ENCODE assay signal across 8 cellular contexts in genomic region chr16:57245472-57246113, GRCh38. TPM values are rescaled to one million over a fixed set of nuclear protein-coding genes. Genes with fewer than 3 reads are reported as not detected.
A peak's percentile ranks its signal among the peaks of the same experiment; 100 is the strongest.
DNase-seq lines count a peak whose midpoint lies in the region; ATAC-seq and TF ChIP-seq lines count a peak whose summit lies in the region.

No MANE protein-coding gene starts in this region.

- peaks cover 25 to 32% (median 26%) of the 10 kb centered on the region in 3 donors for H3K4me1 Mint-ChIP-seq in IgD-negative memory B cell
- H3K4me1 Mint-ChIP-seq in activated naive CD8-positive, alpha-beta T cell treated with anti-CD3 and anti-CD28 coated beads, Interleukin-2, amount 10 ng/mL, durations not matched to agents 7 days and 5 days, result peaks cover 16% of the 10 kb centered on the region

- H3K27ac ChIP-seq in gastrocnemius medialis, result peak overlapping the region; percentile 91 to 99 (median 94)

- no peak for TF ChIP-seq POLR2A in gastrocnemius medialis (IDR thresholded peaks at IDR 0.05)

- peak overlapping the region; percentile 92 to 98 (median 94) for H3K4me3 Mint-ChIP-seq in IgD-negative memory B cell
- H3K4me3 Mint-ChIP-seq in activated naive CD8-positive, alpha-beta T cell treated with anti-CD3 and anti-CD28 coated beads, Interleukin-2, amount 10 ng/mL, durations not matched to agents 7 days and 5 days, result peak overlapping the region; percentile 93

- intact Hi-C loops in gastrocnemius medialis (cut with DNase I; ENCODE audit: low total_unique reads), result loop anchor here (1.0 to 10.0 kb wide), 3 partner anchors 55 to 151 kb away; partner anchors contain the start of genes CPNE2, PSME3IP1 and RSPRY1

- H3K27me3 ChIP-seq in BJ (ENCODE audit: control insufficient read depth, insufficient read depth, low read length), result no peaks in the 10 kb centered on the region
- H3K27me3 ChIP-seq in gastrocnemius medialis, result no peaks in the 10 kb centered on the region

- H3K36me3 Mint-ChIP-seq in IgD-negative memory B cell, result no peaks in the 10 kb centered on the region
- peaks cover 11% of the 10 kb centered on the region for H3K36me3 Mint-ChIP-seq in activated naive CD8-positive, alpha-beta T cell treated with anti-CD3 and anti-CD28 coated beads, Interleukin-2, amount 10 ng/mL, durations not matched to agents 7 days and 5 days

- H3K9me3 ChIP-seq in gastrocnemius medialis, result no peaks in the 10 kb centered on the region

- TF ChIP-seq CTCF in BJ (IDR thresholded peaks at IDR 0.05; ENCODE audit: insufficient read depth, low read depth, low read length) (no peak), gastrocnemius medialis (IDR thresholded peaks at IDR 0.05 in 4 of 5, conservative IDR thresholded peaks at IDR 0.05 in 1 of 5) (no peak)

- ATAC-seq in activated naive CD8-positive, alpha-beta T cell treated with anti-CD3 and anti-CD28 coated beads, Interleukin-2, amount 10 ng/mL, durations not matched to agents 7 days and 5 days (ENCODE audit: low read depth), result peak; percentile 34
- peak; percentile 49 to 54 for ATAC-seq in gastrocnemius medialis

- H3K27me3 Mint-ChIP-seq in IgD-negative memory B cell, result no peaks in the 10 kb centered on the region
- H3K27me3 Mint-ChIP-seq in activated naive CD8-positive, alpha-beta T cell treated with anti-CD3 and anti-CD28 coated beads, Interleukin-2, amount 10 ng/mL, durations not matched to agents 7 days and 5 days, result no peaks in the 10 kb centered on the region

- H3K4me3 ChIP-seq in BJ (ENCODE audit: low read depth, low read length), result peak overlapping the region; percentile 84
- peak overlapping the region; percentile 75 to 97 (median 87) for H3K4me3 ChIP-seq in gastrocnemius medialis

- peaks cover 8 to 12% of the 10 kb centered on the region in 2 donors for H3K4me1 ChIP-seq in gastrocnemius medialis

- DNase-seq in BJ (ENCODE audit: low read depth) (no peak), GM19238 (ENCODE audit: insufficient read length, low spot score) (peak; percentile 35), hepatic stellate cell (ENCODE audit: low spot score) (peak; percentile 45), gastrocnemius medialis (peak in 1 of 2 donors; percentile 41), AML-193 (lab: John Stamatoyannopoulos, UW) (no peak), NCI-H2227 (lab: John Stamatoyannopoulos, UW; ENCODE audit: unreplicated experiment) (no peak)
- no peak for DNase-seq in activated naive CD8-positive, alpha-beta T cell treated with anti-CD3 and anti-CD28 coated beads, Interleukin-2, amount 10 ng/mL, durations not matched to agents 7 days and 5 days

- in situ Hi-C loops in gastrocnemius medialis (cut with MboI; ENCODE audit: low sequenced_read_pairs in 4 of 4), result no loop called here

- H3K36me3 ChIP-seq in BJ (ENCODE audit: control insufficient read depth, insufficient read depth, low read length), result peaks cover 11% of the 10 kb centered on the region
- peaks cover 0 to 43% of the 10 kb centered on the region in 2 donors for H3K36me3 ChIP-seq in gastrocnemius medialis

- H3K9me3 Mint-ChIP-seq in IgD-negative memory B cell, result no peaks in the 10 kb centered on the region
- H3K9me3 Mint-ChIP-seq in activated naive CD8-positive, alpha-beta T cell treated with anti-CD3 and anti-CD28 coated beads, Interleukin-2, amount 10 ng/mL, durations not matched to agents 7 days and 5 days, result no peaks in the 10 kb centered on the region

- POLR2A ChIA-PET in BJ (lab: Charles Lee), result interaction anchor here (0.6 to 1.0 kb wide), 3 partner anchors 7 to 201 kb away, joined by 3 to 4 read pairs (median 3); partner anchors contain the start of genes CIAPIN1 and COQ9
- POLR2A ChIA-PET in activated naive CD8-positive, alpha-beta T cell treated with anti-CD3 and anti-CD28 coated beads, Interleukin-2, amount 10 ng/mL, durations not matched to agents 7 days and 5 days (lab: Charles Lee), result interaction anchor here (0.6 to 1.6 kb wide), 10 partner anchors 10 to 236 kb away, joined by 3 to 8 read pairs (median 3); partner anchors contain the start of genes CPNE2 and PSME3IP1

- peak overlapping the region; percentile 75 to 99 (median 88) for H3K27ac Mint-ChIP-seq in IgD-negative memory B cell
- peak overlapping the region; percentile 75 for H3K27ac Mint-ChIP-seq in activated naive CD8-positive, alpha-beta T cell treated with anti-CD3 and anti-CD28 coated beads, Interleukin-2, amount 10 ng/mL, durations not matched to agents 7 days and 5 days

- CTCF ChIA-PET in BJ (lab: Yijun Ruan, JAX), result interaction anchor here (0.6 to 2.5 kb wide), 5 partner anchors 55 to 171 kb away, joined by 3 to 7 read pairs (median 5); partner anchors contain the start of gene CPNE2

RNA-seq across cellular contexts. Expression of gene ARL2BP, which starts 0.5 kb away (rescaled TPM):
- polyA plus RNA-seq in BJ (2011; rRNA removed) (69.5 and 94.8 TPM in 2 replicates), IgD-negative memory B cell (108 TPM)
- polyA minus RNA-seq in BJ (2011; rRNA and poly(A)+ RNA removed), result 32.9 and 49.7 TPM in 2 replicates
- 10 to 100 TPM; 34.9 to 37.9 TPM for total RNA-seq in activated naive CD8-positive, alpha-beta T cell treated with anti-CD3 and anti-CD28 coated beads, Interleukin-2, amount 10 ng/mL, durations not matched to agents 7 days and 5 days
- 10 to 100 TPM; 25.5 to 52.6 (median 44.5) TPM for total RNA-seq in gastrocnemius medialis

RNA-seq across cellular contexts. Expression of gene PLLP, which starts 38.9 kb away (rescaled TPM):
- 0.02 and 0.09 TPM in 2 replicates for polyA plus RNA-seq in BJ (2011; rRNA removed)
- polyA minus RNA-seq in BJ (2011; rRNA and poly(A)+ RNA removed), result not detected in 2 replicates
- 1.1 TPM for polyA plus RNA-seq in IgD-negative memory B cell
- total RNA-seq in activated naive CD8-positive, alpha-beta T cell treated with anti-CD3 and anti-CD28 coated beads, Interleukin-2, amount 10 ng/mL, durations not matched to agents 7 days and 5 days, result under 1 TPM; 0.08 to 0.26 TPM
- total RNA-seq in gastrocnemius medialis, result 1 to 10 TPM; 1.2 to 6.2 (median 4.7) TPM

RNA-seq across cellular contexts. Expression of gene RSPRY1, which starts 59.5 kb away (rescaled TPM):
- 29.7 and 35.3 TPM in 2 replicates for polyA plus RNA-seq in BJ (2011; rRNA removed)
- polyA minus RNA-seq in BJ (2011; rRNA and poly(A)+ RNA removed), result 51.8 and 79.4 TPM in 2 replicates
- 38.2 TPM for polyA plus RNA-seq in IgD-negative memory B cell
- total RNA-seq in activated naive CD8-positive, alpha-beta T cell treated with anti-CD3 and anti-CD28 coated beads, Interleukin-2, amount 10 ng/mL, durations not matched to agents 7 days and 5 days, result 10 to 100 TPM; 29.5 to 34.3 TPM
- 10 to 100 TPM; 15.4 to 24.1 (median 20.7) TPM for total RNA-seq in gastrocnemius medialis

RNA-seq across cellular contexts. Expression of gene PSME3IP1, which starts 59.8 kb away (rescaled TPM):
- 68.5 and 96.5 TPM in 2 replicates for polyA plus RNA-seq in BJ (2011; rRNA removed)
- polyA minus RNA-seq in BJ (2011; rRNA and poly(A)+ RNA removed), result 44.1 and 74.7 TPM in 2 replicates
- polyA plus RNA-seq in IgD-negative memory B cell, result 91.6 TPM
- total RNA-seq in activated naive CD8-positive, alpha-beta T cell treated with anti-CD3 and anti-CD28 coated beads, Interleukin-2, amount 10 ng/mL, durations not matched to agents 7 days and 5 days, result 100 to 1,000 TPM; 134 to 140 TPM
- 10 to 100 TPM; 43.8 to 57.6 (median 53.4) TPM for total RNA-seq in gastrocnemius medialis

Comparison
In these comparisons a context has a peak if more than half of its experiments do, and no peak if none do; other contexts are left out.
1. DNase-seq: peak in GM19238 (single experiment) and hepatic stellate cell (single experiment); none in BJ (single experiment), activated naive CD8-positive, alpha-beta T cell treated with anti-CD3 and anti-CD28 coated beads, Interleukin-2, amount 10 ng/mL, durations not matched to agents 7 days and 5 days (single experiment), AML-193 (0 of 2) and NCI-H2227 (single experiment).